In genomic region chr1:159828916-159829634, GRCh38 we compare ENCODE assay signal across 8 cellular contexts. TPM values are rescaled to one million over a fixed set of nuclear protein-coding genes. Genes with fewer than 3 reads are reported as not detected.
A peak's percentile ranks its signal among the peaks of the same experiment; 100 is the strongest.
DNase-seq lines count a peak whose midpoint lies in the region; ATAC-seq, FAIRE-seq and TF ChIP-seq lines count a peak whose summit lies in the region.

No MANE protein-coding gene starts in this region.

- no peak for TF ChIP-seq POLR2A in A549 (IDR thresholded peaks at IDR 0.05; ENCODE audit: low read length)

- no peak for FAIRE-seq in A549 (lab: Jason Lieb, UNC)

- DNase-seq in A549 (ENCODE audit: low read depth in 1 of 2, low spot score in 1 of 2) (peak; percentile 22 to 43), NOMO-1 (lab: John Stamatoyannopoulos, UW; ENCODE audit: unreplicated experiment in 2 of 2) (peak; percentile 80 to 92), dorsolateral prefrontal cortex (peak in 2 of 10 donors; percentile 18 to 31), naive B cell (no peak), GOT3 (lab: John Stamatoyannopoulos, UW) (no peak)
- DNase-seq in stimulated activated naive CD4-positive, alpha-beta T cell treated with Interleukin-2 at 50 U/mL for 16 hours (lab: John Stamatoyannopoulos, UW): no peak

- peaks cover 0 to 6% (median 0%) of the 10 kb centered on the region in 45 donors for H3K27me3 ChIP-seq in dorsolateral prefrontal cortex

- H3K4me1 Mint-ChIP-seq in naive B cell: peaks cover 7 to 21% (median 14%) of the 10 kb centered on the region in 3 donors

- H3K27ac ChIP-seq in A549: no peak overlapping the region
- no peak overlapping the region for H3K27ac ChIP-seq in dorsolateral prefrontal cortex

- peaks cover 0 to 2% (median 0%) of the 10 kb centered on the region in 7 donors for H3K9me3 Mint-ChIP-seq in naive B cell

- no peak for TF ChIP-seq EP300 in A549 (IDR thresholded peaks at IDR 0.05)

- no peak; the same call in 2 of the 3 replicates for TF ChIP-seq CTCF in A549 (IDR thresholded peaks at IDR 0.05)
- TF ChIP-seq CTCF in dorsolateral prefrontal cortex (IDR thresholded peaks at IDR 0.05 in 54 of 56, conservative IDR thresholded peaks at IDR 0.05 in 2 of 56; ENCODE audit: low read depth in 1 of 56, partially characterized antibody in 56 of 56): peak in 49 of 56 donors; percentile 9 to 56 (median 38)

- ATAC-seq in A549: peak; percentile 85 to 95
- peak; percentile 67 for ATAC-seq in GM18519 (IDR thresholded peaks at IDR 0.05; ENCODE audit: low FRiP score, unreplicated experiment)
- peak; percentile 87 for ATAC-seq in HG03025 (IDR thresholded peaks at IDR 0.05; ENCODE audit: low FRiP score, unreplicated experiment)
- peak; percentile 93 to 95 for ATAC-seq in naive B cell (ENCODE audit: low read depth in 2 of 2)

- TF ChIP-seq RAD21 in A549 (conservative IDR thresholded peaks at IDR 0.05 in 1 of 2, IDR thresholded peaks at IDR 0.05 in 1 of 2): peak in 1 of 2 experiments; percentile 17; a peak in 1 of 5 replicates

- POLR2A ChIA-PET in A549 (lab: Yijun Ruan, JAX): no interaction called here

- no peaks in the 10 kb centered on the region for H3K9me3 ChIP-seq in A549

- H3K36me3 Mint-ChIP-seq in naive B cell: peaks cover 0 to 3% of the 10 kb centered on the region in 2 donors

- peaks cover 22 to 31% (median 22%) of the 10 kb centered on the region in 3 donors for H3K27me3 Mint-ChIP-seq in naive B cell

- no peak overlapping the region for H3K4me2 ChIP-seq in A549

- no peaks in the 10 kb centered on the region for H3K4me1 ChIP-seq in A549

- peak overlapping the region in 2 of 8 donors; percentile 39 to 54 for H3K4me3 Mint-ChIP-seq in naive B cell

- WGBS in A549 (ENCODE audit: missing lambda C conversion rate): 75% methylated on average over 10 of the region's 10 CpGs

- no peak overlapping the region for H3K4me3 ChIP-seq in A549
- peak overlapping the region in 1 of 59 donors; percentile 26 for H3K4me3 ChIP-seq in dorsolateral prefrontal cortex

- CTCF ChIA-PET in A549 (lab: Yijun Ruan, JAX): interaction anchor here (0.7 to 8.9 kb wide), 14 partner anchors 9 to 669 kb away, joined by 3 to 55 read pairs (median 3); no protein-coding TSS in a partner anchor

- peak overlapping the region in 1 of 6 donors; percentile 12 for H3K27ac Mint-ChIP-seq in naive B cell

- intact Hi-C loops in dorsolateral prefrontal cortex (cut with DNase I): no loop called here

TF ChIP-seq in A549, 52 proteins besides CTCF, POLR2A, EP300 and RAD21:
- TF ChIP-seq HEYL (CRISPR knock-in tag; IDR thresholded peaks at IDR 0.05): no peak
- no peak for TF ChIP-seq REST (IDR thresholded peaks at IDR 0.05)
- TF ChIP-seq ELK1 (IDR thresholded peaks at IDR 0.05; ENCODE audit: low read depth, low read length): no peak
- no peak for TF ChIP-seq MAFK (IDR thresholded peaks at IDR 0.05; ENCODE audit: partially characterized antibody)
- TF ChIP-seq TFCP2L1 (CRISPR knock-in tag; IDR thresholded peaks at IDR 0.05): no peak
- no peak for TF ChIP-seq NPAS2 (CRISPR knock-in tag; IDR thresholded peaks at IDR 0.05; ENCODE audit: borderline replicate concordance)
- TF ChIP-seq POLR2AphosphoS2 (conservative IDR thresholded peaks at IDR 0.05; ENCODE audit: low read length): no peak
- TF ChIP-seq CHD2 (IDR thresholded peaks at IDR 0.05; ENCODE audit: low read length, partially characterized antibody): no peak

RNA-seq across cellular contexts. Expression of gene SLAMF8, which starts 2.4 kb away (rescaled TPM):
- polyA plus RNA-seq in A549 (2011; rRNA removed): not detected in 2 replicates
- polyA plus RNA-seq in A549 (2012; cell fraction: cytosol; rRNA removed): not detected in 2 replicates
- not detected in 2 replicates for polyA plus RNA-seq in A549 (2012; cell fraction: nucleus; rRNA removed)
- 0.07 TPM in 1 of 3 replicates, not detected in the others for polyA plus RNA-seq in A549 (2017; fragmentation: RNase III; extraction: RNeasy Plus Mini Kit Qiagen cat#74134 plus additional on column Dnase treatment)
- polyA minus RNA-seq in A549 (2011; rRNA and poly(A)+ RNA removed): not detected in 2 replicates
- 10 to 100 TPM in 1 of 120 experiments, 1 to 10 TPM in 63, under 1 TPM in 45, not detected in 11; 0.16 to 11.0 (median 1.3) TPM for total RNA-seq in dorsolateral prefrontal cortex
- not detected for polyA plus RNA-seq in naive B cell (ENCODE audit: low read depth in 6 of 6)

RNA-seq across cellular contexts. Expression of gene FCRL6, which starts 26.9 kb away (rescaled TPM):
- polyA plus RNA-seq in A549 (2011; rRNA removed) (not detected in 2 replicates), A549 (2017; fragmentation: RNase III; extraction: RNeasy Plus Mini Kit Qiagen cat#74134 plus additional on column Dnase treatment) (not detected in 3 replicates), naive B cell (ENCODE audit: low read depth in 6 of 6) (1 to 10 TPM in 1 of 6 donors, under 1 TPM in 3, not detected in 2; 0.11 to 1.2 (median 0.24) TPM)
- not detected in 2 replicates for polyA plus RNA-seq in A549 (2012; cell fraction: cytosol; rRNA removed)
- polyA plus RNA-seq in A549 (2012; cell fraction: nucleus; rRNA removed): 0.07 TPM in 1 of 2 replicates, not detected in the other
- not detected in 2 replicates for polyA minus RNA-seq in A549 (2011; rRNA and poly(A)+ RNA removed)
- total RNA-seq in dorsolateral prefrontal cortex: 1 to 10 TPM in 5 of 120 experiments, under 1 TPM in 25, not detected in 90; 0.23 to 2.2 (median 0.54) TPM

RNA-seq across cellular contexts. Expression of gene VSIG8, which starts 33.4 kb away (rescaled TPM):
- polyA plus RNA-seq in A549 (2011; rRNA removed) (0.04 TPM in 1 of 2 replicates, not detected in the other), A549 (2017; fragmentation: RNase III; extraction: RNeasy Plus Mini Kit Qiagen cat#74134 plus additional on column Dnase treatment) (0.05 to 0.09 TPM in 2 of 3 replicates, not detected in the other), naive B cell (ENCODE audit: low read depth in 6 of 6) (not detected)
- polyA plus RNA-seq in A549 (2012; cell fraction: cytosol; rRNA removed): 0.05 and 0.07 TPM in 2 replicates
- 0.14 and 0.15 TPM in 2 replicates for polyA plus RNA-seq in A549 (2012; cell fraction: nucleus; rRNA removed)
- polyA minus RNA-seq in A549 (2011; rRNA and poly(A)+ RNA removed): not detected in 2 replicates
- under 1 TPM in 24 of 120 experiments, not detected in 96; 0.24 to 0.68 (median 0.34) TPM for total RNA-seq in dorsolateral prefrontal cortex

RNA-seq across cellular contexts. Expression of gene DUSP23, which starts 48.3 kb away (rescaled TPM):
- polyA plus RNA-seq in A549 (2011; rRNA removed): 32.3 and 35.2 TPM in 2 replicates
- polyA plus RNA-seq in A549 (2012; cell fraction: cytosol; rRNA removed): 101 and 116 TPM in 2 replicates
- polyA plus RNA-seq in A549 (2012; cell fraction: nucleus; rRNA removed): 57.3 and 78.1 TPM in 2 replicates
- 56.7 to 60.1 TPM (median 57.0 TPM) in 3 replicates for polyA plus RNA-seq in A549 (2017; fragmentation: RNase III; extraction: RNeasy Plus Mini Kit Qiagen cat#74134 plus additional on column Dnase treatment)
- polyA minus RNA-seq in A549 (2011; rRNA and poly(A)+ RNA removed): 10.8 and 11.5 TPM in 2 replicates
- 10 to 100 TPM in 118 of 120 experiments, 1 to 10 TPM in 2; 8.3 to 30.2 (median 16.0) TPM for total RNA-seq in dorsolateral prefrontal cortex
- polyA plus RNA-seq in naive B cell (ENCODE audit: low read depth in 6 of 6): 10 to 100 TPM; 24.3 to 31.5 (median 28.7) TPM

Comparison
In these comparisons a context has a peak if more than half of its experiments do, and no peak if none do; other contexts are left out.
1. DNase-seq: peak in A549 (2 of 2) and NOMO-1 (2 of 2); none in naive B cell (single experiment), GOT3 (single experiment) and stimulated activated naive CD4-positive, alpha-beta T cell treated with Interleukin-2 at 50 U/mL for 16 hours (single experiment).
2. Peak in every context shown above with its lines, with median percentiles within 50 percentile points of each other: ATAC-seq.